In genomic region chr14:35366048-35366428, GRCh38 we compare ENCODE assay signal across 8 cellular contexts. TPM values are rescaled to one million over a fixed set of nuclear protein-coding genes. Genes with fewer than 3 reads are reported as not detected.
DNase-seq lines count a peak whose midpoint lies in the region; TF ChIP-seq lines count a peak whose summit lies in the region.

No MANE protein-coding gene starts in this region.

- no peak for TF ChIP-seq CTCF in brain microvascular endothelial cell (IDR thresholded peaks at IDR 0.05; ENCODE audit: low read depth, low read length, missing control alignments)
- TF ChIP-seq CTCF in tibial nerve (IDR thresholded peaks at IDR 0.05), result no peak

- H3K36me3 ChIP-seq in brain microvascular endothelial cell (replicated peaks) (no peaks in the 10 kb centered on the region), mesenchymal stem cell (ENCODE audit: control insufficient read depth in 1 of 2, insufficient read depth in 2 of 2, low read depth in 1 of 2, low read length in 2 of 2) (no peaks in the 10 kb centered on the region), tibial nerve (no peaks in the 10 kb centered on the region)

- H3K4me2 ChIP-seq in mesenchymal stem cell (ENCODE audit: low read length, poor library complexity, severe bottlenecking), result no peak overlapping the region

- H2BK12ac ChIP-seq in mesenchymal stem cell (ENCODE audit: low read length in 2 of 2), result peak overlapping the region; percentile 95 to 96

- H4K8ac ChIP-seq in mesenchymal stem cell (ENCODE audit: low read length), result peak overlapping the region; percentile 79

- peak overlapping the region; percentile 24 for H2BK120ac ChIP-seq in mesenchymal stem cell (ENCODE audit: low read depth, low read length)

- TF ChIP-seq POLR2A in tibial nerve (IDR thresholded peaks at IDR 0.05), result no peak

- H3K79me1 ChIP-seq in mesenchymal stem cell (replicated peaks; ENCODE audit: low read length, poor library complexity, severe bottlenecking), result no peaks in the 10 kb centered on the region

- H3K18ac ChIP-seq in mesenchymal stem cell (ENCODE audit: low read depth in 1 of 2, low read length in 2 of 2), result peak overlapping the region; percentile 47 to 92

- H3K4ac ChIP-seq in mesenchymal stem cell (ENCODE audit: low read depth in 1 of 2, low read length in 2 of 2), result peak overlapping the region; percentile 49 to 93

- 82% methylated on average over 12 of the region's 12 CpGs for WGBS in mesenchymal stem cell
- 70 to 73% methylated on average over 10 to 12 of the region's 12 CpGs for WGBS in tibial nerve, 2 donors

- peak overlapping the region; percentile 84 for H3K9ac ChIP-seq in mesenchymal stem cell (ENCODE audit: low read length)

- H3K27me3 ChIP-seq in brain microvascular endothelial cell (replicated peaks) (no peaks in the 10 kb centered on the region), mesenchymal stem cell (ENCODE audit: control insufficient read depth in 1 of 2, insufficient read depth in 1 of 2, low read length in 2 of 2) (no peaks in the 10 kb centered on the region), tibial nerve (no peaks in the 10 kb centered on the region)

- in situ Hi-C loops in brain microvascular endothelial cell (cut with HindIII; ENCODE audit: low pct_ligation_motif_present, low sequenced_read_pairs), result no loop called here

- H4K91ac ChIP-seq in mesenchymal stem cell (ENCODE audit: low read length), result peak overlapping the region; percentile 94

- H3K4me1 ChIP-seq in mesenchymal stem cell (ENCODE audit: control insufficient read depth, insufficient read depth, low read depth, low read length) (peaks cover 52% of the 10 kb centered on the region), tibial nerve (peaks cover 0 to 80% (median 61%) of the 10 kb centered on the region in 4 donors)

- peak; percentile 78 for DNase-seq in activated CD8-positive, alpha-beta memory T cell treated with anti-CD3 and anti-CD28 coated beads, Interleukin-2, amount 50 U/mL, for 48 hours
- DNase-seq in activated CD8-positive, alpha-beta memory T cell treated with anti-CD3 and anti-CD28 coated beads, Interleukin-2, amount 50 U/mL, for 4 hours, result no peak
- DNase-seq in brain microvascular endothelial cell (no peak), mesenchymal stem cell (peak; percentile 68), tibial nerve (ENCODE audit: low spot score in 2 of 2) (no peak), HPDE6-E6E7 (ENCODE audit: extremely low spot score) (no peak), DMS 273 (lab: John Stamatoyannopoulos, UW; ENCODE audit: unreplicated experiment) (no peak), SKM-1 (lab: John Stamatoyannopoulos, UW; ENCODE audit: unreplicated experiment) (no peak)

- no peak overlapping the region for H3K23ac ChIP-seq in mesenchymal stem cell (ENCODE audit: low read length in 2 of 2)

- H2BK5ac ChIP-seq in mesenchymal stem cell (ENCODE audit: low read depth, low read length, poor library complexity, severe bottlenecking), result no peak overlapping the region

- H2AFZ ChIP-seq in mesenchymal stem cell (ENCODE audit: low read depth, low read length), result no peak overlapping the region

- peak overlapping the region; percentile 83 for H2BK15ac ChIP-seq in mesenchymal stem cell (ENCODE audit: low read depth, poor library complexity, severe bottlenecking)

- peak overlapping the region in 1 of 2 experiments; percentile 23 for H3K14ac ChIP-seq in mesenchymal stem cell (ENCODE audit: low read length in 2 of 2)

- H3K9me3 ChIP-seq in mesenchymal stem cell (ENCODE audit: control insufficient read depth, low read length) (no peaks in the 10 kb centered on the region), tibial nerve (peaks cover 0 to 2% (median 0%) of the 10 kb centered on the region in 4 donors)

- H2AK5ac ChIP-seq in mesenchymal stem cell (ENCODE audit: low read length, severe bottlenecking), result peak overlapping the region; percentile 34

- H3K27ac ChIP-seq in brain microvascular endothelial cell (peak overlapping the region; percentile 63), mesenchymal stem cell (ENCODE audit: low read length, poor library complexity, severe bottlenecking) (peak overlapping the region; percentile 4), tibial nerve (peak overlapping the region; percentile 69 to 94 (median 84))

- no peak for TF ChIP-seq EP300 in tibial nerve (IDR thresholded peaks at IDR 0.05)

- no peak overlapping the region for H3K4me3 ChIP-seq in brain microvascular endothelial cell (ENCODE audit: low read depth, low read length)
- H3K4me3 ChIP-seq in mesenchymal stem cell (ENCODE audit: insufficient read depth in 1 of 2, low read depth in 1 of 2, low read length in 2 of 2), result no peak overlapping the region
- no peak overlapping the region for H3K4me3 ChIP-seq in tibial nerve

RNA-seq across cellular contexts. Expression of gene NFKBIA, which starts 38.5 kb away (rescaled TPM):
- polyA plus RNA-seq in mesenchymal stem cell (2013, experiment 1 of 2), result 80.0 TPM
- 75.3 TPM for polyA plus RNA-seq in mesenchymal stem cell (2013, experiment 2 of 2)
- total RNA-seq in tibial nerve, result 1,000 to 10,000 TPM in 1 of 4 donors, 100 to 1,000 TPM in 3; 631 to 1,165 (median 930) TPM

Comparison
In these comparisons a context has a peak if more than half of its experiments do, and no peak if none do; other contexts are left out.
1. DNase-seq: peak in activated CD8-positive, alpha-beta memory T cell treated with anti-CD3 and anti-CD28 coated beads, Interleukin-2, amount 50 U/mL, for 48 hours (single experiment) and mesenchymal stem cell (single experiment); none in activated CD8-positive, alpha-beta memory T cell treated with anti-CD3 and anti-CD28 coated beads, Interleukin-2, amount 50 U/mL, for 4 hours (single experiment), brain microvascular endothelial cell (single experiment), tibial nerve (0 of 2), HPDE6-E6E7 (single experiment), DMS 273 (single experiment) and SKM-1 (single experiment).
2. H3K27ac ChIP-seq: peak in every context shown above with its lines; median percentile 84 in tibial nerve; 63 in brain microvascular endothelial cell; 4 in mesenchymal stem cell.